ENCODE assay signal across 16 cellular contexts in the genomic region with DNA sequence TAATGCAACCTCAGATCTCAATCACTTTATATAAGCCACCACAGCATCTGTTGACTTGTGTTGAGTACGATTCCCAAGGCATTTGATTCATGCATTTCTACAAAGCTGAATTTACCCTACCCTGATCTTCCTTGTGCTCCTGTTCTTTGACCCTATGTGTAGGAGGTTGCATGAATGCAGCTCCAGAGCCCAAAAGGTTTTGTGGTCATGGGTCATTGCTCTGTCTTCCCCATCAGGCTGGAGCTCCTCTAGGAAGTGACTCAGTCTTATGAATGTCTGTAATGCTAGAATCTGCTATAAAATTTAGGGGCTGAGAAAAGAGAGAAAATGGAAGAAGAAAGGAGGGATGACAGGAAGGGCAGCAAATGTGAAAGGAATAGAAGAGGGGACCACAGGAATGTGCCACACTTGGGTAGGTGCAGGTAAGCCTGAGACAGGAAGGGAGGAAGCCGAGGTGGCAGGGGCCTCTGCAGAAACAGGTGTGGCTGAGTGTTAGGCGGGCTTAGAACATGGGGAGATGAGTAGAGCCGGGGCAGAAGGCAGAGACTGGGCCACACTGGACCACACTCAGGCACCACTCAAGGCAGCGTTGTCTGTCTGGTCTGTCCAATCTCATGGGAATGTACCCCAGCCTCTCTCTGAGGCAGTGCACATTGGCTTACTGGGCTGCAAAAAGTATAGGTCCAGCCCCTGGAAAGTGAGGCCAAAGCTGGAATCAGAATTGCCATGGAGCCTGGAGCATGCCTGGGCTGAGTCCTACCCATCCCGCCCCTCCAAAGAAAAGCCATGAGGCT.
DNase-seq lines count a peak whose midpoint lies in the region; ATAC-seq and TF ChIP-seq lines count a peak whose summit lies in the region.
"Had no signal": no experiment of that assay in that cellular context is flagged by ENCODE, and none has a peak within 500 bp of the region (broad histone marks: within the 10 kb centered on the region; RNA-seq: fewer than 3 reads in every experiment).

No MANE protein-coding gene starts in this region.

- no peaks in the 10 kb centered on the region for H3K9me3 ChIP-seq in CD4-positive, CD25-positive, alpha-beta regulatory T cell (ENCODE audit: control insufficient read depth in 2 of 2, low read length in 2 of 2)

- peaks cover 33% of the 10 kb centered on the region for H3K4me1 ChIP-seq in CD4-positive, CD25-positive, alpha-beta regulatory T cell (ENCODE audit: control insufficient read depth, insufficient read depth, low read length, poor library complexity, severe bottlenecking)

- DNase-seq in CD4-positive, CD25-positive, alpha-beta regulatory T cell: peak in 1 of 3 donors; percentile 23
- DNase-seq in Caki2 (ENCODE audit: low read depth): peak; percentile 15
- DNase-seq in SW480 (ENCODE audit: low spot score): peak; percentile 36
- DNase-seq in neural crest cell (ENCODE audit: low read depth, low spot score): no peak
- no peak for DNase-seq in RPMI8226
- no peak for DNase-seq in activated CD8-positive, alpha-beta memory T cell treated with anti-CD3 and anti-CD28 coated beads for 24 hours
- DNase-seq in endothelial cell (ENCODE audit: low spot score): no peak
- DNase-seq: ACHN, H9, IMR-90, NCI-H1092, NCI-H2107, NCI-H345, NCI-H526 treated with DMSO at 0.1 percent for 48 hours, OCI-M1 had no signal

- H3K27me3 ChIP-seq in CD4-positive, CD25-positive, alpha-beta regulatory T cell (ENCODE audit: control insufficient read depth, insufficient read depth, low read length): no peaks in the 10 kb centered on the region

- ATAC-seq in CD4-positive, CD25-positive, alpha-beta regulatory T cell (ENCODE audit: low read depth in 2 of 2): peak in 1 of 2 donors; percentile 45
- no peak for ATAC-seq in HG03469 (IDR thresholded peaks at IDR 0.05; ENCODE audit: unreplicated experiment)

- peak overlapping the region in 3 of 4 donors; percentile 3 to 32 (median 24) for H3K4me3 Mint-ChIP-seq in CD4-positive, CD25-positive, alpha-beta regulatory T cell
- no peak overlapping the region for H3K4me3 Mint-ChIP-seq in neural crest cell
- no peak overlapping the region for H3K4me3 Mint-ChIP-seq in endothelial cell (ENCODE audit: unreplicated experiment)
- H3K4me3 Mint-ChIP-seq: H9 had no signal

- H3K27ac ChIP-seq in CD4-positive, CD25-positive, alpha-beta regulatory T cell (ENCODE audit: insufficient read depth, low read length, poor library complexity, severe bottlenecking): no peak overlapping the region

- H3K27me3 Mint-ChIP-seq in CD4-positive, CD25-positive, alpha-beta regulatory T cell: no peaks in the 10 kb centered on the region
- H3K27me3 Mint-ChIP-seq in neural crest cell (ENCODE audit: low read depth) (peaks cover 14% of the 10 kb centered on the region), endothelial cell (ENCODE audit: unreplicated experiment) (peaks cover 8% of the 10 kb centered on the region)

- H3K36me3 ChIP-seq in CD4-positive, CD25-positive, alpha-beta regulatory T cell (ENCODE audit: control insufficient read depth, insufficient read depth, low read length): no peaks in the 10 kb centered on the region

- no peak for TF ChIP-seq CTCF in neural crest cell (conservative IDR thresholded peaks at IDR 0.05)
- TF ChIP-seq CTCF in endothelial cell (IDR thresholded peaks at IDR 0.05; ENCODE audit: unreplicated experiment): no peak

- H3K9me3 Mint-ChIP-seq in CD4-positive, CD25-positive, alpha-beta regulatory T cell: peaks cover 0 to 3% (median 0%) of the 10 kb centered on the region in 7 donors
- H3K9me3 Mint-ChIP-seq in neural crest cell (no peaks in the 10 kb centered on the region), endothelial cell (ENCODE audit: unreplicated experiment) (no peaks in the 10 kb centered on the region)
- H3K9me3 Mint-ChIP-seq: H9 had no signal

- H3K36me3 Mint-ChIP-seq in CD4-positive, CD25-positive, alpha-beta regulatory T cell: peaks cover 7% of the 10 kb centered on the region
- no peaks in the 10 kb centered on the region for H3K36me3 Mint-ChIP-seq in neural crest cell (ENCODE audit: low read depth)
- H3K36me3 Mint-ChIP-seq in endothelial cell (ENCODE audit: low read depth, unreplicated experiment): no peaks in the 10 kb centered on the region

- peak overlapping the region in 2 of 3 donors; percentile 6 to 57 for H3K27ac Mint-ChIP-seq in CD4-positive, CD25-positive, alpha-beta regulatory T cell
- H3K27ac Mint-ChIP-seq in neural crest cell (ENCODE audit: unreplicated experiment) (peak overlapping the region; percentile 1), endothelial cell (ENCODE audit: unreplicated experiment) (no peak overlapping the region)
- H3K27ac Mint-ChIP-seq: H9 had no signal

- peaks cover 35 to 81% (median 59%) of the 10 kb centered on the region in 4 donors for H3K4me1 Mint-ChIP-seq in CD4-positive, CD25-positive, alpha-beta regulatory T cell
- H3K4me1 Mint-ChIP-seq in neural crest cell (peaks cover 1% of the 10 kb centered on the region), endothelial cell (ENCODE audit: unreplicated experiment) (no peaks in the 10 kb centered on the region)

- no peak overlapping the region for H3K4me3 ChIP-seq in CD4-positive, CD25-positive, alpha-beta regulatory T cell (ENCODE audit: low read depth, low read length)

- in situ Hi-C loops in Caki2 (cut with HindIII; ENCODE audit: low pct_unique_long_range_greater_than_20kb, low sequenced_read_pairs): no loop called here

Comparison
In these comparisons a context has a peak if more than half of its experiments do, and no peak if none do; other contexts are left out.
1. DNase-seq: peak in Caki2 (single experiment) and SW480 (single experiment); none in neural crest cell (single experiment), RPMI8226 (single experiment), activated CD8-positive, alpha-beta memory T cell treated with anti-CD3 and anti-CD28 coated beads for 24 hours (single experiment) and endothelial cell (single experiment).
2. H3K4me3 Mint-ChIP-seq: peak in CD4-positive, CD25-positive, alpha-beta regulatory T cell (3 of 4); none in neural crest cell (single experiment) and endothelial cell (single experiment).